Comparison of ENCODE assay signal across 28 cellular contexts in genomic region chr17:39071573-39071972, GRCh38.
"Had no signal": no experiment of that assay in that cellular context is flagged by ENCODE, and none has a peak within 500 bp of the region (broad histone marks: within the 10 kb centered on the region; RNA-seq: fewer than 3 reads in every experiment).

No MANE protein-coding gene starts in this region.

- H3K36me3 ChIP-seq: colonic mucosa, esophagus muscularis mucosa, left lung, ovary, sigmoid colon, stomach, thyroid gland had no signal

- DNase-seq: colonic mucosa; effector memory CD4-positive, alpha-beta T cell; foreskin keratinocyte; glutamatergic neuron; heart right ventricle; hippocampal formation; left cardiac atrium; left lung; mesendoderm; midbrain; naive thymus-derived CD4-positive, alpha-beta T cell; occipital lobe; ovary; psoas muscle; right cardiac atrium; sigmoid colon; stimulated activated CD4-positive, alpha-beta T cell treated with anti-CD3 and anti-CD28 coated beads, Interleukin-2, amount 100 ng/mL, for 24 hours; stimulated activated CD4-positive, alpha-beta T cell treated with anti-CD3 and anti-CD28 coated beads, Interleukin-4, amount 100 ng/mL, for 24 hours; stimulated activated naive CD4-positive, alpha-beta T cell treated with Interleukin-2 at 50 U/mL for 16 hours; stomach; thyroid gland; trophoblast cell had no signal

- ATAC-seq: foreskin keratinocyte; left cardiac atrium; left lung; naive thymus-derived CD4-positive, alpha-beta T cell; psoas muscle; right cardiac atrium; stimulated activated effector memory CD8-positive, alpha-beta T cell treated with anti-CD3 and anti-CD28 coated beads, Interleukin-12 subunit alpha, Interleukin-12 subunit beta, amount 100 ng/mL, for 72 hours had no signal

- H3K36me3 Mint-ChIP-seq: stimulated activated effector memory CD8-positive, alpha-beta T cell treated with anti-CD3 and anti-CD28 coated beads, Interleukin-12 subunit alpha, Interleukin-12 subunit beta, amount 100 ng/mL, for 72 hours had no signal

- H3K4me3 Mint-ChIP-seq: dendritic cell treated with granulocyte-macrophage colony-stimulating factor and Interleukin-4, amounts not matched to agents 40 ng/mL and 50 ng/mL, for 4 days; naive thymus-derived CD4-positive, alpha-beta T cell; nephron; stimulated activated effector memory CD8-positive, alpha-beta T cell treated with anti-CD3 and anti-CD28 coated beads, Interleukin-12 subunit alpha, Interleukin-12 subunit beta, amount 100 ng/mL, for 72 hours had no signal

- H3K4me1 ChIP-seq: colonic mucosa, foreskin keratinocyte, left lung, psoas muscle, sigmoid colon, stomach, thyroid gland had no signal

- H3K4me3 ChIP-seq: colonic mucosa, esophagus muscularis mucosa, heart right ventricle, left lung, ovary, psoas muscle, sigmoid colon, stomach, thyroid gland had no signal

- H3K27me3 Mint-ChIP-seq: naive thymus-derived CD4-positive, alpha-beta T cell had no signal

- H3K27ac ChIP-seq: colonic mucosa, esophagus muscularis mucosa, foreskin keratinocyte, left lung, ovary, psoas muscle, sigmoid colon, stomach, thyroid gland had no signal

- H3K27ac Mint-ChIP-seq: dendritic cell treated with granulocyte-macrophage colony-stimulating factor and Interleukin-4, amounts not matched to agents 40 ng/mL and 50 ng/mL, for 4 days; nephron; stimulated activated effector memory CD8-positive, alpha-beta T cell treated with anti-CD3 and anti-CD28 coated beads, Interleukin-12 subunit alpha, Interleukin-12 subunit beta, amount 100 ng/mL, for 72 hours had no signal

- H3K9me3 Mint-ChIP-seq: dendritic cell treated with granulocyte-macrophage colony-stimulating factor and Interleukin-4, amounts not matched to agents 40 ng/mL and 50 ng/mL, for 4 days; naive thymus-derived CD4-positive, alpha-beta T cell; nephron; stimulated activated effector memory CD8-positive, alpha-beta T cell treated with anti-CD3 and anti-CD28 coated beads, Interleukin-12 subunit alpha, Interleukin-12 subunit beta, amount 100 ng/mL, for 72 hours had no signal

- H3K9me3 ChIP-seq: colonic mucosa, esophagus muscularis mucosa, heart right ventricle, left lung, ovary, psoas muscle, sigmoid colon, stomach, thyroid gland had no signal

- H3K27me3 ChIP-seq: colonic mucosa, esophagus muscularis mucosa, left lung, ovary, sigmoid colon, stomach, thyroid gland had no signal

- FAIRE-seq: endothelial cell of umbilical vein, islet of Langerhans had no signal
